ENCODE assay signal across 8 cellular contexts in the genomic region with DNA sequence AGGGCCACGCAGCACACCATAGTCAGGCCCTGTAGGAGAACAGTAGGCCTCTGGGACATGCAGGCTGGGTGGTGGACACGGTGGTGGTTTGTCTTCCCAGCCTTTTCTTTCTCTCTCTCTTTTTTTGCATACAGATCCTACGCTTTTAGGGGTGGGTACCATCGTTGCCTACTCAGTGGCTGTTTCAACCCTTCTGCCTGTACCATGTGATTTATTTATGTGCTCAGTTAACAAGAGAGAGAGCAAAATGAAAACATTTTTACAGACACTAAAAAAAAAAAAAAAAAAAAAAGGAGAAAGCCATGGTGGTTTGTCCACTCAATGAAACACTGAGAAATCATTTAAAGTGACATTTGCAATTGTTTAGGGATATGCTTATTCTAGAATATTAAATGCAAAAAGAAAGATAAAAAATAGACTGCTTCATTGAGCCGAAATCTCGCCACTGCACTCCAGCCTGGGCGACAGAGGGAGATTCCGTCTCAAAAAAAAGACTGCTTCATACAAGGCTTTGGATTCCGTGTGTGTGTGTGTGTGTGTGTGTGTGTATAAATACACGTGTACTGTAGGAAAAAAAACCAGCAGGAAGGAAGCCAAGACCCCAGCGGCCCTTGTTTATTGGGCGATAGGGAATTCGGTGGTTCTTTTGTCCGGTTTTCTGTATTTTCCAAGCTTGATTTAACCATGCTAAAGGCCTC. TPM values are rescaled to one million over a fixed set of nuclear protein-coding genes. Genes with fewer than 3 reads are reported as not detected.
DNase-seq lines count a peak whose midpoint lies in the region; ATAC-seq and TF ChIP-seq lines count a peak whose summit lies in the region.

No MANE protein-coding gene starts in this region.

- H3K27me3 ChIP-seq in iPS-15b (ENCODE audit: control insufficient read depth, insufficient read depth, low read length) (peaks cover 14% of the 10 kb centered on the region), spleen (replicated peaks in 1 of 7) (no peaks in the 10 kb centered on the region)

- H3K4me1 ChIP-seq in iPS-15b (ENCODE audit: control insufficient read depth, insufficient read depth, low read length) (peaks cover 13% of the 10 kb centered on the region), spleen (peaks cover 17 to 72% (median 60%) of the 10 kb centered on the region in 6 donors)

- intact Hi-C loops in spleen (cut with DNase I; ENCODE audit: low total_unique reads): loop anchor here (10.0 kb wide), 2 partner anchors 81 to 221 kb away; no protein-coding TSS in a partner anchor

- no peaks in the 10 kb centered on the region for H3K9me3 ChIP-seq in iPS-15b (ENCODE audit: control insufficient read depth, insufficient read depth, low read length)
- H3K9me3 ChIP-seq in spleen: no peaks in the 10 kb centered on the region

- H3K36me3 ChIP-seq in iPS-15b (ENCODE audit: control insufficient read depth, insufficient read depth, low read length) (no peaks in the 10 kb centered on the region), spleen (no peaks in the 10 kb centered on the region)

- no peaks in the 10 kb centered on the region for H3K9me3 Mint-ChIP-seq in activated naive CD4-positive, alpha-beta T cell treated with anti-CD3 and anti-CD28 coated beads, Interleukin-2, amount 50 U/mL, for 72 hours

- WGBS in spleen, 5 donors: 19 to 22% (median 22%) methylated on average over 14 of the region's 14 CpGs

- H3K27ac Mint-ChIP-seq in activated naive CD4-positive, alpha-beta T cell treated with anti-CD3 and anti-CD28 coated beads, Interleukin-2, amount 50 U/mL, for 72 hours: peak overlapping the region; percentile 98 to 99

- H3K4me3 ChIP-seq in iPS-15b (ENCODE audit: low read depth, low read length) (peak overlapping the region; percentile 76), spleen (peak overlapping the region; percentile 27 to 73 (median 52))

- peak; percentile 51 for DNase-seq in NCI-H345 (lab: John Stamatoyannopoulos, UW)
- no peak for DNase-seq in NCI-H345 treated with DMSO at 0.1 percent for 48 hours (lab: John Stamatoyannopoulos, UW; ENCODE audit: unreplicated experiment)
- peak; percentile 90 for DNase-seq in NCI-H1694 treated with DMSO at 0.1 percent for 48 hours (lab: John Stamatoyannopoulos, UW)
- DNase-seq in activated naive CD4-positive, alpha-beta T cell treated with anti-CD3 and anti-CD28 coated beads, Interleukin-2, amount 50 U/mL, for 72 hours (ENCODE audit: low spot score in 2 of 2): peak in 1 of 2 donors; percentile 33
- DNase-seq in spleen: peak; percentile 38

- ATAC-seq in activated naive CD4-positive, alpha-beta T cell treated with anti-CD3 and anti-CD28 coated beads, Interleukin-2, amount 50 U/mL, for 72 hours: no peak
- ATAC-seq in HG03520 (IDR thresholded peaks at IDR 0.05; ENCODE audit: unreplicated experiment): no peak
- no peak for ATAC-seq in HG03280 (IDR thresholded peaks at IDR 0.05; ENCODE audit: unreplicated experiment)

- TF ChIP-seq POLR2A in spleen (IDR thresholded peaks at IDR 0.05): no peak

- H3K27ac ChIP-seq in spleen: peak overlapping the region; percentile 24 to 96 (median 88)

- H3K36me3 Mint-ChIP-seq in activated naive CD4-positive, alpha-beta T cell treated with anti-CD3 and anti-CD28 coated beads, Interleukin-2, amount 50 U/mL, for 72 hours: peaks cover 0 to 5% of the 10 kb centered on the region in 2 donors

- TF ChIP-seq CTCF in spleen (IDR thresholded peaks at IDR 0.05 in 8 of 11, conservative IDR thresholded peaks at IDR 0.05 in 3 of 11): no peak

- peak overlapping the region; percentile 81 for H3K9ac ChIP-seq in iPS-15b (ENCODE audit: low read depth, low read length)

RNA-seq across cellular contexts. Expression of gene ZNF839, which starts 3.3 kb away (rescaled TPM):
- 10 to 100 TPM in 1 of 2 donors, 1 to 10 TPM in 1; 6.3 to 19.8 TPM for total RNA-seq in activated naive CD4-positive, alpha-beta T cell treated with anti-CD3 and anti-CD28 coated beads, Interleukin-2, amount 50 U/mL, for 72 hours
- 10 to 100 TPM; 12.9 to 22.5 (median 17.2) TPM for total RNA-seq in spleen
- polyA plus RNA-seq in spleen: 10 to 100 TPM; 10.3 to 28.5 (median 18.6) TPM

RNA-seq across cellular contexts. Expression of gene MOK, which starts 11.2 kb away (rescaled TPM):
- 1 to 10 TPM; 4.4 to 9.1 TPM for total RNA-seq in activated naive CD4-positive, alpha-beta T cell treated with anti-CD3 and anti-CD28 coated beads, Interleukin-2, amount 50 U/mL, for 72 hours
- 10 to 100 TPM in 4 of 7 donors, 1 to 10 TPM in 3; 4.7 to 12.2 (median 10.2) TPM for total RNA-seq in spleen
- 10 to 100 TPM in 1 of 3 donors, 1 to 10 TPM in 2; 4.1 to 11.7 (median 9.6) TPM for polyA plus RNA-seq in spleen

RNA-seq across cellular contexts. Expression of gene CINP, which starts 46.5 kb away (rescaled TPM):
- total RNA-seq in activated naive CD4-positive, alpha-beta T cell treated with anti-CD3 and anti-CD28 coated beads, Interleukin-2, amount 50 U/mL, for 72 hours: 10 to 100 TPM; 42.6 to 42.8 TPM
- 10 to 100 TPM; 22.8 to 39.5 (median 29.3) TPM for total RNA-seq in spleen
- 10 to 100 TPM; 23.9 to 35.2 (median 28.8) TPM for polyA plus RNA-seq in spleen

RNA-seq across cellular contexts. Expression of gene TECPR2, which starts 46.5 kb away (rescaled TPM):
- total RNA-seq in activated naive CD4-positive, alpha-beta T cell treated with anti-CD3 and anti-CD28 coated beads, Interleukin-2, amount 50 U/mL, for 72 hours: 1 to 10 TPM; 1.4 to 8.4 TPM
- 10 to 100 TPM; 23.7 to 46.6 (median 30.3) TPM for total RNA-seq in spleen
- polyA plus RNA-seq in spleen: 1 to 10 TPM; 1.1 to 5.0 (median 1.2) TPM
